In genomic region chr22:24406322-24407277, GRCh38 we compare ENCODE assay signal across 12 cellular contexts. TPM values are rescaled to one million over a fixed set of nuclear protein-coding genes. Genes with fewer than 3 reads are reported as not detected.
DNase-seq lines count a peak whose midpoint lies in the region; ATAC-seq and TF ChIP-seq lines count a peak whose summit lies in the region.
"Had no signal": no experiment of that assay in that cellular context is flagged by ENCODE, and none has a peak within 500 bp of the region (broad histone marks: within the 10 kb centered on the region; RNA-seq: fewer than 3 reads in every experiment).

No MANE protein-coding gene starts in this region.

- H3K9me3 ChIP-seq in BLaER1 treated with 17β-estradiol and CSF1 and Interleukin-3, amounts not matched to agents 10 nM and 100 nM (replicated peaks in 1 of 11): peaks cover 0 to 15% (median 13%) of the 10 kb centered on the region in 11 experiments; a peak in 14 of 22 replicates
- H3K9me3 ChIP-seq in adrenal gland (replicated peaks in 1 of 3) (no peaks in the 10 kb centered on the region), aorta (ENCODE audit: control insufficient read depth, low read length) (no peaks in the 10 kb centered on the region)
- H3K9me3 ChIP-seq: body of pancreas had no signal

- ATAC-seq in GM23338 (peak; percentile 50), aorta (ENCODE audit: low FRiP score) (no peak)
- ATAC-seq in naive thymus-derived CD8-positive, alpha-beta T cell: no peak
- no peak for ATAC-seq in effector memory CD8-positive, alpha-beta T cell (replicated peaks)
- ATAC-seq: body of pancreas had no signal

- no peaks in the 10 kb centered on the region for H3K27me3 ChIP-seq in BLaER1 treated with 17β-estradiol and CSF1 and Interleukin-3, amounts not matched to agents 10 nM and 100 nM
- H3K27me3 ChIP-seq in GM23338 (ENCODE audit: insufficient read depth) (no peaks in the 10 kb centered on the region), adrenal gland (no peaks in the 10 kb centered on the region), aorta (ENCODE audit: control insufficient read depth in 1 of 2, insufficient read depth in 2 of 2, low read length in 1 of 2) (no peaks in the 10 kb centered on the region)
- H3K27me3 ChIP-seq: body of pancreas had no signal

- H3K9me2 ChIP-seq in GM23338 (ENCODE audit: insufficient read depth): no peaks in the 10 kb centered on the region

- peaks cover 0 to 57% (median 40%) of the 10 kb centered on the region in 11 experiments; a peak in 17 of 22 replicates for H4K20me1 ChIP-seq in BLaER1 treated with 17β-estradiol and CSF1 and Interleukin-3, amounts not matched to agents 10 nM and 100 nM
- peaks cover 3% of the 10 kb centered on the region for H4K20me1 ChIP-seq in GM23338 (replicated peaks; ENCODE audit: insufficient read depth)

- TF ChIP-seq POLR2A in adrenal gland (IDR thresholded peaks at IDR 0.05): no peak

- peak overlapping the region in 2 of 11 experiments; percentile 25 to 39; a peak in 2 of 22 replicates for H3K27ac ChIP-seq in BLaER1 treated with 17β-estradiol and CSF1 and Interleukin-3, amounts not matched to agents 10 nM and 100 nM
- H3K27ac ChIP-seq in GM23338 (ENCODE audit: low read depth) (0 out of 2 replicates have a peak overlapping the region, but pooled peaks have one; percentile 21), adrenal gland (peak overlapping the region in 2 of 5 donors; percentile 60 to 66), aorta (ENCODE audit: low read depth in 1 of 2, low read length in 2 of 2) (no peak overlapping the region)
- H3K27ac ChIP-seq: body of pancreas had no signal

- H3K36me3 ChIP-seq in BLaER1 treated with 17β-estradiol and CSF1 and Interleukin-3, amounts not matched to agents 10 nM and 100 nM: peaks cover 51 to 97% (median 75%) of the 10 kb centered on the region in 11 experiments
- H3K36me3 ChIP-seq in GM23338 (ENCODE audit: insufficient read depth) (no peaks in the 10 kb centered on the region), adrenal gland (replicated peaks in 1 of 2) (peaks cover 0 to 1% of the 10 kb centered on the region in 2 donors), aorta (ENCODE audit: control insufficient read depth in 1 of 2, insufficient read depth in 2 of 2, low read length in 1 of 2) (peaks cover 0 to 3% of the 10 kb centered on the region in 2 donors)

- peaks cover 31 to 64% (median 54%) of the 10 kb centered on the region in 10 experiments for H3K4me1 ChIP-seq in BLaER1 treated with 17β-estradiol and CSF1 and Interleukin-3, amounts not matched to agents 10 nM and 100 nM
- H3K4me1 ChIP-seq in GM23338 (ENCODE audit: insufficient read depth) (0 out of 2 replicates have a peak, but pooled peaks cover 9% of the 10 kb centered on the region), adrenal gland (replicated peaks in 1 of 2) (peaks cover 27 to 68% of the 10 kb centered on the region in 2 donors), aorta (ENCODE audit: control insufficient read depth in 1 of 2, insufficient read depth in 2 of 2, low read length in 2 of 2) (peaks cover 0 to 11% of the 10 kb centered on the region in 2 donors)

- 0 out of 4 replicates have a peak, but pooled peaks of 1 of the 2 experiments have one; percentile 11 for TF ChIP-seq CTCF in GM23338 (conservative IDR thresholded peaks at IDR 0.05; ENCODE audit: low read depth in 2 of 2)
- no peak for TF ChIP-seq CTCF in adrenal gland (IDR thresholded peaks at IDR 0.05)

- H3K9ac ChIP-seq in BLaER1 treated with 17β-estradiol and CSF1 and Interleukin-3, amounts not matched to agents 10 nM and 100 nM: 0 out of 22 replicates have a peak overlapping the region, but pooled peaks of 1 of the 11 experiments have one; percentile 14

- peaks cover 20% of the 10 kb centered on the region for H3K4me1 Mint-ChIP-seq in GM23338
- peaks cover 31 to 59% (median 56%) of the 10 kb centered on the region in 4 donors for H3K4me1 Mint-ChIP-seq in naive thymus-derived CD8-positive, alpha-beta T cell
- H3K4me1 Mint-ChIP-seq in effector memory CD8-positive, alpha-beta T cell (ENCODE audit: low read depth in 2 of 2): peaks cover 35 to 37% of the 10 kb centered on the region in 2 donors

- no peak overlapping the region for H2AFZ ChIP-seq in GM23338

- peak overlapping the region; percentile 92 for H3K27ac Mint-ChIP-seq in GM23338
- peak overlapping the region in 9 of 10 donors; percentile 44 to 89 (median 82) for H3K27ac Mint-ChIP-seq in naive thymus-derived CD8-positive, alpha-beta T cell
- H3K27ac Mint-ChIP-seq in effector memory CD8-positive, alpha-beta T cell: peak overlapping the region in 1 of 2 donors; percentile 86

- H3K36me3 Mint-ChIP-seq in GM23338 (ENCODE audit: low read depth): peaks cover 24% of the 10 kb centered on the region
- H3K36me3 Mint-ChIP-seq in naive thymus-derived CD8-positive, alpha-beta T cell: peaks cover 0 to 36% (median 5%) of the 10 kb centered on the region in 3 donors
- H3K36me3 Mint-ChIP-seq in effector memory CD8-positive, alpha-beta T cell (ENCODE audit: insufficient read depth): peaks cover 8% of the 10 kb centered on the region

- intact Hi-C loops in adrenal gland (cut with DNase I): no loop called here
- intact Hi-C loops in aorta (cut with DNase I): no loop called here

- H3F3A ChIP-seq in GM23338 (replicated peaks; ENCODE audit: low read depth): no peaks in the 10 kb centered on the region

- no peak overlapping the region for H3K4me3 ChIP-seq in BLaER1 treated with 17β-estradiol and CSF1 and Interleukin-3, amounts not matched to agents 10 nM and 100 nM
- H3K4me3 ChIP-seq in GM23338 (no peak overlapping the region), adrenal gland (no peak overlapping the region), aorta (ENCODE audit: low read length in 2 of 2) (no peak overlapping the region)
- H3K4me3 ChIP-seq: body of pancreas had no signal

- no peak overlapping the region; the same call in 2 of the 3 replicates for H3K4me3 Mint-ChIP-seq in GM23338
- H3K4me3 Mint-ChIP-seq in naive thymus-derived CD8-positive, alpha-beta T cell: peak overlapping the region in 6 of 10 donors; percentile 19 to 71 (median 49)
- no peak overlapping the region for H3K4me3 Mint-ChIP-seq in effector memory CD8-positive, alpha-beta T cell

- DNase-seq in GM23338 (ENCODE audit: low spot score) (no peak), adrenal gland (peak in 4 of 7 donors; percentile 5 to 77 (median 22)), AG20443 (ENCODE audit: low spot score) (no peak), NCI-H2081 (lab: John Stamatoyannopoulos, UW) (no peak), aorta (no peak)
- no peak for DNase-seq in naive thymus-derived CD8-positive, alpha-beta T cell
- no peak for DNase-seq in effector memory CD8-positive, alpha-beta T cell
- DNase-seq: body of pancreas, COR-L47, NCI-H2171, T-helper 1 cell had no signal

- H3K9me3 Mint-ChIP-seq in GM23338: no peaks in the 10 kb centered on the region
- H3K9me3 Mint-ChIP-seq in naive thymus-derived CD8-positive, alpha-beta T cell: no peaks in the 10 kb centered on the region
- no peaks in the 10 kb centered on the region for H3K9me3 Mint-ChIP-seq in effector memory CD8-positive, alpha-beta T cell

- peak overlapping the region in 10 of 11 experiments; percentile 2 to 33 (median 28); a peak in 14 of 22 replicates for H3K4me2 ChIP-seq in BLaER1 treated with 17β-estradiol and CSF1 and Interleukin-3, amounts not matched to agents 10 nM and 100 nM
- H3K4me2 ChIP-seq in GM23338: no peak overlapping the region

- no peaks in the 10 kb centered on the region for H3K79me2 ChIP-seq in GM23338 (replicated peaks; ENCODE audit: insufficient read depth)

- WGBS in adrenal gland, 4 donors: 76 to 82% (median 78%) methylated on average over 16 to 19 of the region's 19 CpGs
- WGBS in aorta, 2 donors: 78 to 84% methylated on average over 19 of the region's 19 CpGs

- peaks cover 22% of the 10 kb centered on the region for H3K27me3 Mint-ChIP-seq in GM23338 (ENCODE audit: insufficient read depth, low read depth, poor library complexity)
- no peaks in the 10 kb centered on the region for H3K27me3 Mint-ChIP-seq in naive thymus-derived CD8-positive, alpha-beta T cell
- no peaks in the 10 kb centered on the region for H3K27me3 Mint-ChIP-seq in effector memory CD8-positive, alpha-beta T cell

- POLR2A ChIA-PET in naive thymus-derived CD8-positive, alpha-beta T cell (lab: Charles Lee): no interaction called here

TF ChIP-seq in GM23338, 12 proteins besides CTCF, POLR2A, EP300 and RAD21:
- TF ChIP-seq EZH2phosphoT487 (IDR thresholded peaks at IDR 0.05; ENCODE audit: unreplicated experiment): no peak
- TF ChIP-seq NANOG (IDR thresholded peaks at IDR 0.05; ENCODE audit: borderline replicate concordance): no peak

RNA-seq across cellular contexts. Expression of gene ADORA2A, which starts 20.8 kb away (rescaled TPM):
- total RNA-seq in GM23338 (2014; rRNA removed; shearing (Covaris generic)): 11.0 and 13.5 TPM in 2 replicates
- 3.4 and 4.1 TPM in 2 replicates for polyA plus RNA-seq in GM23338 (2016; fragmentation: Nextera tagmentation; extraction: Ambion mirVana)
- 10 to 100 TPM in 4 of 8 donors, 1 to 10 TPM in 4; 5.1 to 16.4 (median 8.5) TPM for total RNA-seq in adrenal gland
- 1 to 10 TPM; 2.9 to 8.5 (median 3.9) TPM for polyA plus RNA-seq in adrenal gland
- 10 to 100 TPM; 29.2 to 34.6 TPM for total RNA-seq in naive thymus-derived CD8-positive, alpha-beta T cell
- 100 to 1,000 TPM in 1 of 3 donors, 10 to 100 TPM in 2; 58.7 to 105 (median 80.7) TPM for polyA plus RNA-seq in naive thymus-derived CD8-positive, alpha-beta T cell
- total RNA-seq in aorta: 1 to 10 TPM; 4.5 to 5.1 TPM
- 1 to 10 TPM; 2.5 to 4.8 TPM for polyA plus RNA-seq in aorta

Comparison
In these comparisons a context has a peak if more than half of its experiments do, and no peak if none do; other contexts are left out.
1. DNase-seq: peak in adrenal gland (4 of 7); none in GM23338 (single experiment), naive thymus-derived CD8-positive, alpha-beta T cell (0 of 10), AG20443 (single experiment), NCI-H2081 (0 of 2), effector memory CD8-positive, alpha-beta T cell (0 of 3) and aorta (0 of 2).
2. H3K4me3 Mint-ChIP-seq: peak in naive thymus-derived CD8-positive, alpha-beta T cell (6 of 10); none in GM23338 (single experiment) and effector memory CD8-positive, alpha-beta T cell (0 of 2).